17 cellular contexts compared by ENCODE assay signal in genomic region chr17:61221181-61221580, GRCh38.
DNase-seq lines count a peak whose midpoint lies in the region; ATAC-seq and TF ChIP-seq lines count a peak whose summit lies in the region.
"Had no signal": no experiment of that assay in that cellular context is flagged by ENCODE, and none has a peak within 500 bp of the region (broad histone marks: within the 10 kb centered on the region; RNA-seq: fewer than 3 reads in every experiment).

No MANE protein-coding gene starts in this region.

- H3K9me3 ChIP-seq in upper lobe of right lung = no peaks in the 10 kb centered on the region
- H3K9me3 ChIP-seq: breast epithelium, tibial artery had no signal

- intact Hi-C loops in activated naive CD4-positive, alpha-beta T cell treated with anti-CD3 and anti-CD28 coated beads for 36 hours (cut with micrococcal nuclease) = loop anchor here (1.0 to 10.0 kb wide), 3 partner anchors 60 to 844 kb away; partner anchors contain the start of genes MED13 and PPM1D
- intact Hi-C loops in upper lobe of right lung (cut with DNase I) = no loop called here

- H3K36me3 Mint-ChIP-seq in activated naive CD4-positive, alpha-beta T cell treated with anti-CD3 and anti-CD28 coated beads for 36 hours (ENCODE audit: low read depth) = no peaks in the 10 kb centered on the region
- peaks cover 17% of the 10 kb centered on the region for H3K36me3 Mint-ChIP-seq in activated naive CD8-positive, alpha-beta T cell treated with anti-CD3 and anti-CD28 coated beads, Interleukin-2, amount 10 ng/mL, durations not matched to agents 7 days and 5 days

- no peaks in the 10 kb centered on the region for H3K27me3 ChIP-seq in upper lobe of right lung
- H3K27me3 ChIP-seq: breast epithelium, tibial artery had no signal

- no peak for DNase-seq in activated naive CD4-positive, alpha-beta T cell treated with anti-CD3 and anti-CD28 coated beads for 36 hours
- no peak for DNase-seq in activated naive CD4-positive, alpha-beta T cell (lab: John Stamatoyannopoulos, UW)
- peak; percentile 44 for DNase-seq in NOMO-1 treated with dmso at 0.1 percent for 144 hours (lab: John Stamatoyannopoulos, UW; ENCODE audit: unreplicated experiment)
- no peak for DNase-seq in activated naive CD8-positive, alpha-beta T cell treated with anti-CD3 and anti-CD28 coated beads, Interleukin-2, amount 10 ng/mL, durations not matched to agents 7 days and 5 days
- DNase-seq in upper lobe of right lung = no peak
- no peak for DNase-seq in retina
- DNase-seq: activated effector memory CD4-positive, alpha-beta T cell treated with Interleukin-2 at 50 U/mL for 16 hours; DMS79; endodermal cell; foreskin melanocyte; SHP77 treated with DMSO at 0.1 percent for 48 hours; tibial artery; WERI-Rb-1 had no signal

- H3K4me1 ChIP-seq in upper lobe of right lung = peaks cover 31% of the 10 kb centered on the region
- H3K4me1 ChIP-seq: breast epithelium had no signal

- peaks cover 46% of the 10 kb centered on the region for H3K4me1 Mint-ChIP-seq in activated naive CD4-positive, alpha-beta T cell treated with anti-CD3 and anti-CD28 coated beads for 36 hours (ENCODE audit: low read depth)
- peaks cover 61% of the 10 kb centered on the region for H3K4me1 Mint-ChIP-seq in activated naive CD8-positive, alpha-beta T cell treated with anti-CD3 and anti-CD28 coated beads, Interleukin-2, amount 10 ng/mL, durations not matched to agents 7 days and 5 days

- H3K27ac Mint-ChIP-seq in activated naive CD4-positive, alpha-beta T cell treated with anti-CD3 and anti-CD28 coated beads for 36 hours = peak overlapping the region; percentile 85
- peak overlapping the region; percentile 90 for H3K27ac Mint-ChIP-seq in activated naive CD8-positive, alpha-beta T cell treated with anti-CD3 and anti-CD28 coated beads, Interleukin-2, amount 10 ng/mL, durations not matched to agents 7 days and 5 days
- H3K27ac Mint-ChIP-seq: endodermal cell, memory B cell had no signal

- H3K4me3 ChIP-seq in upper lobe of right lung = no peak overlapping the region
- H3K4me3 ChIP-seq: breast epithelium, tibial artery had no signal

- POLR2A ChIA-PET in activated naive CD8-positive, alpha-beta T cell treated with anti-CD3 and anti-CD28 coated beads, Interleukin-2, amount 10 ng/mL, durations not matched to agents 7 days and 5 days (lab: Charles Lee) = interaction anchor here (0.9 kb wide), 1 partner anchor 31 kb away, joined by 3 read pairs; no protein-coding TSS in a partner anchor

- peak overlapping the region; percentile 24 for H3K27ac ChIP-seq in upper lobe of right lung
- H3K27ac ChIP-seq: breast epithelium, tibial artery, WERI-Rb-1 had no signal

- CTCF ChIA-PET in activated naive CD4-positive, alpha-beta T cell treated with anti-CD3 and anti-CD28 coated beads for 36 hours (lab: Charles Lee) = interaction anchor here (1.1 kb wide), 1 partner anchor 19 kb away, joined by 3 read pairs; no protein-coding TSS in a partner anchor

- H3K27me3 Mint-ChIP-seq in activated naive CD4-positive, alpha-beta T cell treated with anti-CD3 and anti-CD28 coated beads for 36 hours (ENCODE audit: low read depth) = no peaks in the 10 kb centered on the region
- no peaks in the 10 kb centered on the region for H3K27me3 Mint-ChIP-seq in activated naive CD8-positive, alpha-beta T cell treated with anti-CD3 and anti-CD28 coated beads, Interleukin-2, amount 10 ng/mL, durations not matched to agents 7 days and 5 days
- H3K27me3 Mint-ChIP-seq: memory B cell had no signal

- no peaks in the 10 kb centered on the region for H3K36me3 ChIP-seq in upper lobe of right lung
- H3K36me3 ChIP-seq: breast epithelium, tibial artery, WERI-Rb-1 had no signal

- no peaks in the 10 kb centered on the region for H3K9me3 Mint-ChIP-seq in activated naive CD4-positive, alpha-beta T cell treated with anti-CD3 and anti-CD28 coated beads for 36 hours
- peaks cover 4% of the 10 kb centered on the region for H3K9me3 Mint-ChIP-seq in activated naive CD8-positive, alpha-beta T cell treated with anti-CD3 and anti-CD28 coated beads, Interleukin-2, amount 10 ng/mL, durations not matched to agents 7 days and 5 days
- H3K9me3 Mint-ChIP-seq: endodermal cell, memory B cell had no signal

- no peak for TF ChIP-seq CTCF in upper lobe of right lung (IDR thresholded peaks at IDR 0.05)

- H3K4me3 Mint-ChIP-seq in activated naive CD4-positive, alpha-beta T cell treated with anti-CD3 and anti-CD28 coated beads for 36 hours = no peak overlapping the region
- H3K4me3 Mint-ChIP-seq in activated naive CD8-positive, alpha-beta T cell treated with anti-CD3 and anti-CD28 coated beads, Interleukin-2, amount 10 ng/mL, durations not matched to agents 7 days and 5 days = peak overlapping the region; percentile 70
- H3K4me3 Mint-ChIP-seq: endodermal cell, memory B cell had no signal

- peak; percentile 20 for ATAC-seq in activated naive CD8-positive, alpha-beta T cell treated with anti-CD3 and anti-CD28 coated beads, Interleukin-2, amount 10 ng/mL, durations not matched to agents 7 days and 5 days (ENCODE audit: low read depth)
- ATAC-seq in upper lobe of right lung (no peak), HG02973 (IDR thresholded peaks at IDR 0.05; ENCODE audit: unreplicated experiment) (no peak), HG03108 (IDR thresholded peaks at IDR 0.05; ENCODE audit: unreplicated experiment) (no peak)
